18 cellular contexts compared by ENCODE assay signal in the genomic region with DNA sequence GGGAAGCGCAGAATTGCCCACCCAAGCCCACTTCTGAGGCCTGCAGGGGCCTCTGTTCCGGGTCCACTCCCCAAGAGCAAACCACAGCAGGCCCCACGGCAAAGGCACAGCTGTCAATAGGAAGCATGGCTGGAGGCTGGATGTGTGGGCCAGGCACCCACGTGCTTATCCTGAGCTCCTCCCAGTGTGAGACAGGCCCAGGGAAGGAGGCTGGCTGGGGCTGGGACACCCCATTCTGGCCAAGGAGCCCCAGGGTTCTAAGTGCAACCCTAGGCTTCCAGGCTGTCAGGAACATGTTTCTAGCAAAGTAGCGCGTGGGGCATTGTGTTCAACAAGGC. TPM values are rescaled to one million over a fixed set of nuclear protein-coding genes. Genes with fewer than 3 reads are reported as not detected.
DNase-seq lines count a peak whose midpoint lies in the region; ATAC-seq and TF ChIP-seq lines count a peak whose summit lies in the region.
"Had no signal": no experiment of that assay in that cellular context is flagged by ENCODE, and none has a peak within 500 bp of the region (broad histone marks: within the 10 kb centered on the region; RNA-seq: fewer than 3 reads in every experiment).

No MANE protein-coding gene starts in this region.

- H2AFZ ChIP-seq in trophoblast cell (ENCODE audit: insufficient read depth, low read length, poor library complexity), result no peak overlapping the region
- H2AFZ ChIP-seq: PC-9 had no signal

- H4K12ac ChIP-seq in trophoblast cell (ENCODE audit: low read depth, low read length), result no peak overlapping the region

- H3K4me1 ChIP-seq in Panc1 (ENCODE audit: control insufficient read depth, insufficient read depth, low read length) (peaks cover 27% of the 10 kb centered on the region), esophagus muscularis mucosa (peaks cover 36 to 62% (median 53%) of the 10 kb centered on the region in 4 donors), trophoblast cell (ENCODE audit: control insufficient read depth in 1 of 2, insufficient read depth in 2 of 2, low read length in 2 of 2) (peaks cover 27 to 38% of the 10 kb centered on the region in 2 experiments)

- H3K18ac ChIP-seq in trophoblast cell (ENCODE audit: low read length), result no peak overlapping the region

- CTCF ChIA-PET in Panc1 (lab: Charles Lee), result interaction anchor here (0.6 kb wide), 1 partner anchor 95 kb away, joined by 3 read pairs; no protein-coding TSS in a partner anchor

- H3K4me2 ChIP-seq in trophoblast cell (ENCODE audit: low read length), result no peak overlapping the region
- H3K4me2 ChIP-seq: PC-9 had no signal

- H3K9ac ChIP-seq in trophoblast cell (ENCODE audit: low read length), result no peak overlapping the region

- peaks cover 10% of the 10 kb centered on the region for H3K79me1 ChIP-seq in trophoblast cell (ENCODE audit: low read length)

- H3K4me3 ChIP-seq in Panc1 (ENCODE audit: low read depth in 2 of 2, low read length in 2 of 2) (no peak overlapping the region), esophagus muscularis mucosa (no peak overlapping the region), trophoblast cell (ENCODE audit: low read depth, low read length) (no peak overlapping the region)
- H3K4me3 ChIP-seq: PC-9 had no signal

- H2BK5ac ChIP-seq in trophoblast cell (ENCODE audit: low read depth, low read length, poor library complexity), result no peak overlapping the region

- H3K27me3 ChIP-seq in Panc1 (ENCODE audit: control insufficient read depth, insufficient read depth, low read length) (no peaks in the 10 kb centered on the region), esophagus muscularis mucosa (no peaks in the 10 kb centered on the region), trophoblast cell (ENCODE audit: insufficient read depth, low read length) (no peaks in the 10 kb centered on the region)

- in situ Hi-C loops in Panc1 (cut with HindIII; ENCODE audit: low pct_unique_long_range_greater_than_20kb, low sequenced_read_pairs), result no loop called here

- DNase-seq in CD1c-positive myeloid dendritic cell (ENCODE audit: extremely low spot score), result peak; percentile 12
- no peak for DNase-seq in Panc1 (ENCODE audit: low read depth, low spot score)
- no peak for DNase-seq in esophagus muscularis mucosa (ENCODE audit: extremely low spot score)
- no peak for DNase-seq in trophoblast cell
- no peak for DNase-seq in superior temporal gyrus (ENCODE audit: extremely low spot score)
- DNase-seq in NCI-H1694 treated with DMSO at 0.1 percent for 48 hours (lab: John Stamatoyannopoulos, UW), result no peak
- DNase-seq in stimulated activated CD4-positive, alpha-beta T cell treated with anti-CD3 and anti-CD28 coated beads, Interleukin-12 subunit alpha, Interleukin-12 subunit beta, amount 100 ng/mL, for 4 hours, result no peak
- DNase-seq: DMS153, EL, NCI-H1436, NCI-H226, PC-9, Right ventricle myocardium superior had no signal

- no peak overlapping the region for H2BK120ac ChIP-seq in trophoblast cell (ENCODE audit: insufficient read depth, low read length, poor library complexity)

- ATAC-seq in Panc1 (no peak), HG03521 (IDR thresholded peaks at IDR 0.05; ENCODE audit: unreplicated experiment) (no peak)

- no peak overlapping the region for H4K8ac ChIP-seq in trophoblast cell (ENCODE audit: low read depth, low read length)

- H3K4ac ChIP-seq in trophoblast cell (ENCODE audit: low read depth, low read length), result no peak overlapping the region

- peak overlapping the region; percentile 42 for H2BK12ac ChIP-seq in trophoblast cell (ENCODE audit: low read length)

- TF ChIP-seq CTCF in Panc1 (IDR thresholded peaks at IDR 0.05), result no peak
- TF ChIP-seq CTCF in esophagus muscularis mucosa (IDR thresholded peaks at IDR 0.05), result no peak

- H3K14ac ChIP-seq in trophoblast cell (ENCODE audit: low read length), result no peak overlapping the region

- H3K27ac ChIP-seq in Panc1 (ENCODE audit: low read length) (peak overlapping the region; percentile 46; the same call in 1 of the 2 replicates), esophagus muscularis mucosa (replicated peaks in 1 of 4) (peak overlapping the region; percentile 21 to 78 (median 45)), trophoblast cell (ENCODE audit: low read depth, low read length) (no peak overlapping the region)
- H3K27ac ChIP-seq: PC-9 had no signal

- H4K91ac ChIP-seq in trophoblast cell (ENCODE audit: low read depth, low read length), result peak overlapping the region; percentile 10

- BruUV-seq in Panc1 (replicated peaks; lab: Mats Ljungman, UMichigan), result no TSS peak

- intact Hi-C loops in Panc1 (cut with micrococcal nuclease; ENCODE audit: unreplicated experiment), result loop anchor here (10.0 kb wide), 1 partner anchor 148 kb away; no protein-coding TSS in a partner anchor
- intact Hi-C loops in esophagus muscularis mucosa (cut with DNase I), result no loop called here

- WGBS in esophagus muscularis mucosa, result 77% methylated on average over 4 of the region's 6 CpGs
- WGBS in trophoblast cell (ENCODE audit: extremely low coverage, insufficient coverage, insufficient read length), result no CpG with 5 or more reads among the region's 6 CpGs

- no peaks in the 10 kb centered on the region for H3K79me2 ChIP-seq in trophoblast cell (ENCODE audit: control insufficient read depth, insufficient read depth, low read length, poor library complexity)

- no peak overlapping the region for H3K23ac ChIP-seq in trophoblast cell (ENCODE audit: low read length)

- POLR2A ChIA-PET in Panc1 (lab: Charles Lee), result no interaction called here

- no peak for TF ChIP-seq POLR2A in esophagus muscularis mucosa (IDR thresholded peaks at IDR 0.05; ENCODE audit: low read depth)

- no peak for TF ChIP-seq EP300 in esophagus muscularis mucosa (IDR thresholded peaks at IDR 0.05)

- H3K36me3 ChIP-seq in Panc1 (ENCODE audit: control insufficient read depth, insufficient read depth, low read length) (no peaks in the 10 kb centered on the region; the same call in 1 of the 2 replicates), esophagus muscularis mucosa (no peaks in the 10 kb centered on the region), trophoblast cell (ENCODE audit: control insufficient read depth in 1 of 2, insufficient read depth in 2 of 2, low read length in 2 of 2) (no peaks in the 10 kb centered on the region)

- H3K9me3 ChIP-seq in Panc1 (ENCODE audit: control insufficient read depth, insufficient read depth, low read depth, low read length) (no peaks in the 10 kb centered on the region), esophagus muscularis mucosa (no peaks in the 10 kb centered on the region), trophoblast cell (ENCODE audit: insufficient read depth, low read depth, low read length) (no peaks in the 10 kb centered on the region)

- H2AK5ac ChIP-seq in trophoblast cell (ENCODE audit: low read length), result no peak overlapping the region

RNA-seq across cellular contexts. Expression of a gene that starts 6.0 kb away (rescaled TPM):
- total RNA-seq in Panc1 (2021; ENCODE audit: unreplicated experiment) (23.6 TPM), esophagus muscularis mucosa (1 to 10 TPM in 2 of 4 donors, under 1 TPM in 2; 0.83 to 3.7 (median 1.4) TPM)
- 8.5 TPM for polyA plus RNA-seq in Panc1 (2012; ENCODE audit: insufficient read length)
- 15.7 and 16.1 TPM in 2 replicates for polyA plus RNA-seq in trophoblast cell (2013)
- polyA plus RNA-seq: IgD-negative memory B cell had no signal

RNA-seq across cellular contexts. Expression of a gene that starts 30.1 kb away (rescaled TPM):
- not detected for total RNA-seq in Panc1 (2021; ENCODE audit: unreplicated experiment)
- polyA plus RNA-seq in Panc1 (2012; ENCODE audit: insufficient read length), result not detected
- not detected for total RNA-seq in esophagus muscularis mucosa
- polyA plus RNA-seq in trophoblast cell (2013), result not detected in 2 replicates
- total RNA-seq: H7, PC-9, Right ventricle myocardium superior had no signal
- polyA plus RNA-seq: AG04450, BJ, IgD-negative memory B cell had no signal

RNA-seq across cellular contexts. Expression of a gene that starts 30.9 kb away (rescaled TPM):
- 121 TPM for total RNA-seq in Panc1 (2021; ENCODE audit: unreplicated experiment)
- polyA plus RNA-seq in Panc1 (2012; ENCODE audit: insufficient read length), result 61.9 TPM
- total RNA-seq in esophagus muscularis mucosa, result 100 to 1,000 TPM; 142 to 213 (median 191) TPM
- 51.0 and 58.1 TPM in 2 replicates for polyA plus RNA-seq in trophoblast cell (2013)
